8 cellular contexts compared by ENCODE assay signal in the genomic region with DNA sequence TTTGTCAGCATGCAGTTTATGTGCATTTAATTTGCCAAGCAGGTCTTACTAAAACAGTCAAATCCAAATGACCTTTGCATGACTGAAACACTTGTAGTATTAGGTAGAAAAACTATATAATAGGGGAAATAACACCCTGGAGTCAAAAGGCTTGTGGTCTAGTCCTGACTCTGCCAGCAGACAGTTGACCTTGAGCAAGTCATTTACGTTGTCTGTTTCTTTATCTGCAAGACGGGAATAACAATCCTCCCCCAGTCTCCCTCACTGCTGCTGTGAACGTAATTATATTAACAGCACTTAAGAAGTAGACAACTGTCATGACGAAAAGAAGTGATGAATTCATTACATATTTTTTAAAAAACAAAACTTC. TPM values are rescaled to one million over a fixed set of nuclear protein-coding genes. Genes with fewer than 3 reads are reported as not detected.
DNase-seq lines count a peak whose midpoint lies in the region; ATAC-seq and TF ChIP-seq lines count a peak whose summit lies in the region.

No MANE protein-coding gene starts in this region.

- H3K36me3 ChIP-seq in BE2C = peaks cover 6% of the 10 kb centered on the region

- no peaks in the 10 kb centered on the region for H3K27me3 ChIP-seq in BE2C

- H3K4me3 ChIP-seq in BE2C (ENCODE audit: low read depth, low read length) = no peak overlapping the region

- H3K27me3 Mint-ChIP-seq in activated B cell treated with CpG ODN at 0.5 μM for 24 hours (no peaks in the 10 kb centered on the region), natural killer cell (ENCODE audit: low read depth in 2 of 2) (no peaks in the 10 kb centered on the region)

- H3K4me1 Mint-ChIP-seq in activated B cell treated with CpG ODN at 0.5 μM for 24 hours (peaks cover 33% of the 10 kb centered on the region), natural killer cell (peaks cover 34 to 36% of the 10 kb centered on the region in 2 donors)

- POLR2A ChIA-PET in activated B cell treated with CpG ODN at 0.5 μM for 24 hours (lab: Charles Lee) = no interaction called here

- no peaks in the 10 kb centered on the region for H3K9me3 ChIP-seq in BE2C

- intact Hi-C loops in activated B cell treated with CpG ODN at 0.5 μM for 24 hours (cut with micrococcal nuclease) (loop anchor here (5.0 kb wide), 1 partner anchor 33 kb away; no protein-coding TSS in a partner anchor), natural killer cell (cut with micrococcal nuclease) (no loop called here)

- CTCF ChIA-PET in activated B cell treated with CpG ODN at 0.5 μM for 24 hours (lab: Charles Lee) = interaction anchor here (1.3 kb wide), 1 partner anchor 23 kb away, joined by 4 read pairs; no protein-coding TSS in a partner anchor

- no peaks in the 10 kb centered on the region for H3K9me3 Mint-ChIP-seq in activated B cell treated with CpG ODN at 0.5 μM for 24 hours
- H3K9me3 Mint-ChIP-seq in natural killer cell = no peaks in the 10 kb centered on the region

- TF ChIP-seq CTCF in 22Rv1 (IDR thresholded peaks at IDR 0.05) (no peak), activated B cell treated with CpG ODN at 0.5 μM for 24 hours (IDR thresholded peaks at IDR 0.05) (no peak), natural killer cell (IDR thresholded peaks at IDR 0.05) (no peak), BE2C (IDR thresholded peaks at IDR 0.05; ENCODE audit: low read depth, low read length) (no peak)

- DNase-seq in activated B cell treated with CpG ODN at 0.5 μM for 24 hours (no peak), natural killer cell (no peak), HT-29 (ENCODE audit: low spot score) (no peak), retina (no peak), BE2C (no peak)

- peak overlapping the region; percentile 72 for H3K27ac Mint-ChIP-seq in activated B cell treated with CpG ODN at 0.5 μM for 24 hours
- H3K27ac Mint-ChIP-seq in natural killer cell = peak overlapping the region; percentile 83 to 88

- H3K4me1 ChIP-seq in BE2C = peaks cover 18% of the 10 kb centered on the region

- H3K36me3 Mint-ChIP-seq in activated B cell treated with CpG ODN at 0.5 μM for 24 hours (ENCODE audit: low read depth) (peaks cover under 1% of the 10 kb centered on the region), natural killer cell (no peaks in the 10 kb centered on the region)

- peak overlapping the region; percentile 63 for H3K4me3 Mint-ChIP-seq in activated B cell treated with CpG ODN at 0.5 μM for 24 hours
- H3K4me3 Mint-ChIP-seq in natural killer cell = peak overlapping the region; percentile 77

- ATAC-seq in GM19438 (IDR thresholded peaks at IDR 0.05; ENCODE audit: low read depth, unreplicated experiment) (peak; percentile 11), HG03378 (IDR thresholded peaks at IDR 0.05; ENCODE audit: unreplicated experiment) (peak; percentile 25), activated B cell treated with CpG ODN at 0.5 μM for 24 hours (ENCODE audit: low read depth) (no peak), natural killer cell (no peak)

- H3K27ac ChIP-seq in 22Rv1 = peak overlapping the region; percentile 36; the same call in 1 of the 2 replicates

RNA-seq across cellular contexts. Expression of gene CDK6, which starts 26.1 kb away (rescaled TPM):
- total RNA-seq in activated B cell treated with CpG ODN at 0.5 μM for 24 hours (26.1 and 30.5 TPM in 2 replicates), natural killer cell (10 to 100 TPM; 41.1 to 46.3 (median 45.1) TPM)
- total RNA-seq in HT-29 (2014; rRNA removed; shearing (Covaris generic)) = 48.8 and 59.5 TPM in 2 replicates
- 17.2 TPM for polyA plus RNA-seq in BE2C (2012; ENCODE audit: insufficient read depth, insufficient read length, low read depth)

Comparison
In these comparisons a context has a peak if more than half of its experiments do, and no peak if none do; other contexts are left out.
1. ATAC-seq: peak in GM19438 (single experiment) and HG03378 (single experiment); none in activated B cell treated with CpG ODN at 0.5 μM for 24 hours (single experiment) and natural killer cell (0 of 3).